ENCODE assay signal across 26 cellular contexts in the genomic region with DNA sequence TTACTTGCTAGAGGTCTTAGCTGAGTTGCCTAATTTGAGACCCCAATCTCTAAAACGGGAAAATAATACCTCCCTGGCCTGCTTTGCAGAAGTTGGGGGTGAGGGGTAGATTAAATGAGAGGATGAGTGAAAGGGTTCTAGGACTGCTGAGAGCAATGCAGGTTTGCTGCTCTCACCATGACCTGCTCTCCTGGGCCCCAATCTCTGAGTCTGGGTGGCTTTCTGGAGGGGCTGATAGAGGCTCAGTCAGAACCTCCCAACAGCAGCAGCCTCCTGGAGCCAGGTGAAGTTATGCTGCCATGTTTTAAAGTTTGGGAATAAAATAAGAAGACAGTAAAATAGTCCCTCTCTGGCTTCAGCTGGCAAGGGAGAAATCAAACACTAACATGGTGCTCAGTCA. TPM values are rescaled to one million over a fixed set of nuclear protein-coding genes. Genes with fewer than 3 reads are reported as not detected.
DNase-seq lines count a peak whose midpoint lies in the region; ATAC-seq, FAIRE-seq and TF ChIP-seq lines count a peak whose summit lies in the region.
"Had no signal": no experiment of that assay in that cellular context is flagged by ENCODE, and none has a peak within 500 bp of the region (broad histone marks: within the 10 kb centered on the region; RNA-seq: fewer than 3 reads in every experiment).

No MANE protein-coding gene starts in this region.

- H3K27me3 ChIP-seq in CD8-positive, alpha-beta memory T cell (ENCODE audit: insufficient read depth, low read length, poor library complexity, severe bottlenecking): no peaks in the 10 kb centered on the region
- no peaks in the 10 kb centered on the region for H3K27me3 ChIP-seq in K562 (ENCODE audit: control insufficient read depth in 2 of 2, insufficient read depth in 2 of 2, low read length in 2 of 2)
- H3K27me3 ChIP-seq: BE2C, BLaER1 had no signal

- peaks cover 46% of the 10 kb centered on the region for H3K79me2 ChIP-seq in K562 (ENCODE audit: control insufficient read depth, insufficient read depth, low read length)

- no peaks in the 10 kb centered on the region for H3K9me1 ChIP-seq in K562 (ENCODE audit: control insufficient read depth, insufficient read depth, low read length)

- H3K4me3 Mint-ChIP-seq in CD8-positive, alpha-beta memory T cell: no peak overlapping the region
- H3K4me3 Mint-ChIP-seq in nephron: no peak overlapping the region
- H3K4me3 Mint-ChIP-seq: CD14-positive monocyte; CD4-positive, alpha-beta memory T cell; CD4-positive, CD25-positive, alpha-beta regulatory T cell had no signal

- 0% methylated on average over 1 of the region's 1 CpG for WGBS in K562 (ENCODE audit: insufficient coverage, low coverage, missing lambda C conversion rate)

- H3K4me1 ChIP-seq in CD8-positive, alpha-beta memory T cell (ENCODE audit: insufficient read depth, low read length): peaks cover 4% of the 10 kb centered on the region
- H3K4me1 ChIP-seq in K562 (replicated peaks in 1 of 2; ENCODE audit: control insufficient read depth in 2 of 2, insufficient read depth in 2 of 2, low read length in 2 of 2) (peaks cover 0 to 37% of the 10 kb centered on the region in 2 experiments; a peak in 4 of 5 replicates), kidney (ENCODE audit: control insufficient read depth in 1 of 2, insufficient read depth in 1 of 2, low read depth in 1 of 2, low read length in 2 of 2) (no peaks in the 10 kb centered on the region)
- H3K4me1 ChIP-seq: Caco-2 had no signal

- no peak for TF ChIP-seq RAD21 in K562 (CRISPR knock-in tag; conservative IDR thresholded peaks at IDR 0.05 in 1 of 2, IDR thresholded peaks at IDR 0.05 in 1 of 2)

- TF ChIP-seq POLR2A in K562 (conservative IDR thresholded peaks at IDR 0.05): no peak
- TF ChIP-seq POLR2A in erythroblast (IDR thresholded peaks at IDR 0.05; ENCODE audit: low read length): no peak

- peak; percentile 74 for FAIRE-seq in K562 (lab: Jason Lieb, UNC)
- no peak for FAIRE-seq in kidney (lab: Jason Lieb, UNC)
- FAIRE-seq: A204.1, D721Med, G401.6, GM12891, GM19239 had no signal

- peak overlapping the region; percentile 3 for H3K27ac ChIP-seq in CD8-positive, alpha-beta memory T cell (ENCODE audit: low read depth, low read length)
- H3K27ac ChIP-seq in K562 (ENCODE audit: extremely low read depth, low read depth, low read length): peak overlapping the region; percentile 89
- H3K27ac ChIP-seq in kidney (ENCODE audit: low read depth in 2 of 2, low read length in 2 of 2): no peak overlapping the region
- H3K27ac ChIP-seq: BLaER1 had no signal

- BruUV-seq in K562 (replicated peaks; lab: Mats Ljungman, UMichigan): no TSS peak

- no peaks in the 10 kb centered on the region for H3K27me3 Mint-ChIP-seq in CD8-positive, alpha-beta memory T cell
- no peaks in the 10 kb centered on the region for H3K27me3 Mint-ChIP-seq in nephron (ENCODE audit: low read depth)
- H3K27me3 Mint-ChIP-seq: CD4-positive, alpha-beta memory T cell; CD4-positive, CD25-positive, alpha-beta regulatory T cell had no signal

- H3K9me3 ChIP-seq in CD8-positive, alpha-beta memory T cell (ENCODE audit: low read length): no peaks in the 10 kb centered on the region
- no peaks in the 10 kb centered on the region for H3K9me3 ChIP-seq in K562 (replicated peaks; ENCODE audit: control insufficient read depth, insufficient read depth, low read depth, low read length)
- no peaks in the 10 kb centered on the region for H3K9me3 ChIP-seq in kidney (ENCODE audit: control insufficient read depth in 1 of 2, low read length in 2 of 2)
- H3K9me3 ChIP-seq: BE2C, BLaER1, Caco-2 had no signal

- peak overlapping the region; percentile 75 to 84; a peak in 3 of 4 replicates for H3K9ac ChIP-seq in K562 (ENCODE audit: insufficient read depth in 1 of 2, low read depth in 2 of 2, low read length in 2 of 2)
- no peak overlapping the region for H3K9ac ChIP-seq in kidney (ENCODE audit: low read length in 2 of 2)
- H3K9ac ChIP-seq: BLaER1 had no signal

- intact Hi-C loops in K562 (cut with micrococcal nuclease): loop anchor here (5.0 kb wide), 1 partner anchor 93 kb away; no protein-coding TSS in a partner anchor
- intact Hi-C loops in kidney (cut with DNase I): no loop called here

- TF ChIP-seq EP300 in K562 (IDR thresholded peaks at IDR 0.05; ENCODE audit: low read length): no peak

- no peak overlapping the region for H3K27ac Mint-ChIP-seq in CD8-positive, alpha-beta memory T cell
- peak overlapping the region in 2 of 3 experiments; percentile 8 to 39 for H3K27ac Mint-ChIP-seq in nephron

- no peaks in the 10 kb centered on the region for H4K20me1 ChIP-seq in K562 (replicated peaks; ENCODE audit: control insufficient read depth, insufficient read depth, low read length)

- CTCF ChIA-PET in CD8-positive, alpha-beta memory T cell (lab: Charles Lee): no interaction called here
- CTCF ChIA-PET in K562 (lab: Yijun Ruan, JAX; ENCODE audit: low intra/inter-chr PET ratio): no interaction called here

- DNase-seq in CD8-positive, alpha-beta memory T cell: no peak
- DNase-seq in K562 (ENCODE audit: extremely low read depth in 1 of 4, low spot score in 3 of 4): peak; percentile 25 to 58 (median 34)
- peak; percentile 81 to 85 for DNase-seq in erythroblast (lab: John Stamatoyannopoulos, UW)
- DNase-seq in activated CD4-positive, alpha-beta T cell treated with anti-CD3 and anti-CD28 coated beads for 48 hours: no peak
- no peak for DNase-seq in kidney
- DNase-seq: 8988T; ACHN; BE2C; C1 segment of cervical spinal cord; Caco-2; Calu3; CD4-positive, alpha-beta memory T cell; CD4-positive, CD25-positive, alpha-beta regulatory T cell; DMS79 treated with DMSO at 0.1 percent for 48 hours; GF-D8 had no signal

- ATAC-seq in K562 (peak; percentile 60), HG02588 (IDR thresholded peaks at IDR 0.05; ENCODE audit: unreplicated experiment) (no peak), HG02571 (IDR thresholded peaks at IDR 0.05; ENCODE audit: unreplicated experiment) (no peak)

- peaks cover 19 to 44% (median 22%) of the 10 kb centered on the region in 3 donors for H3K36me3 Mint-ChIP-seq in CD8-positive, alpha-beta memory T cell
- H3K36me3 Mint-ChIP-seq in nephron (ENCODE audit: low read depth): peaks cover 32% of the 10 kb centered on the region

- peaks cover 11% of the 10 kb centered on the region for H3K36me3 ChIP-seq in CD8-positive, alpha-beta memory T cell (ENCODE audit: insufficient read depth, low read length)
- H3K36me3 ChIP-seq in K562 (ENCODE audit: control insufficient read depth, insufficient read depth, low read length): peaks cover 28% of the 10 kb centered on the region
- H3K36me3 ChIP-seq in kidney (ENCODE audit: control insufficient read depth in 1 of 2, insufficient read depth in 2 of 2, low read length in 2 of 2): peaks cover 16 to 27% of the 10 kb centered on the region in 2 donors

- peaks cover 1 to 21% (median 9%) of the 10 kb centered on the region in 3 donors for H3K4me1 Mint-ChIP-seq in CD8-positive, alpha-beta memory T cell
- H3K4me1 Mint-ChIP-seq in nephron: peaks cover 26% of the 10 kb centered on the region

- H2AFZ ChIP-seq in K562 (ENCODE audit: low read depth, low read length): peak overlapping the region; percentile 47; the same call in 1 of the 2 replicates

- peak overlapping the region; percentile 86 for H3K4me2 ChIP-seq in K562 (ENCODE audit: insufficient read depth, low read length)
- H3K4me2 ChIP-seq: BLaER1 had no signal

- no peak for TF ChIP-seq CTCF in K562 (IDR thresholded peaks at IDR 0.05 in 2 of 3, conservative IDR thresholded peaks at IDR 0.05 in 1 of 3; ENCODE audit: insufficient read depth in 2 of 3, low read depth in 1 of 3, low read length in 3 of 3)
- TF ChIP-seq CTCF in nephron (IDR thresholded peaks at IDR 0.05; ENCODE audit: unreplicated experiment in 3 of 3): no peak
- no peak for TF ChIP-seq CTCF in kidney (IDR thresholded peaks at IDR 0.05; ENCODE audit: borderline replicate concordance, extremely low read depth, insufficient read depth)

- no peak overlapping the region for H3K4me3 ChIP-seq in CD8-positive, alpha-beta memory T cell (ENCODE audit: low read length)
- peak overlapping the region; percentile 36 for H3K4me3 ChIP-seq in K562
- H3K4me3 ChIP-seq in kidney (ENCODE audit: low read length in 2 of 2): no peak overlapping the region
- H3K4me3 ChIP-seq: BLaER1 had no signal

- H3K9me3 Mint-ChIP-seq in CD8-positive, alpha-beta memory T cell: no peaks in the 10 kb centered on the region
- H3K9me3 Mint-ChIP-seq in nephron: no peaks in the 10 kb centered on the region
- H3K9me3 Mint-ChIP-seq: CD14-positive monocyte; CD4-positive, alpha-beta memory T cell; CD4-positive, CD25-positive, alpha-beta regulatory T cell had no signal

- in situ Hi-C loops in K562 (cut with MboI): no loop called here

- POLR2A ChIA-PET in CD8-positive, alpha-beta memory T cell (lab: Charles Lee): no interaction called here
- POLR2A ChIA-PET in K562 (lab: Yijun Ruan, JAX): interaction anchor here (0.8 to 1.6 kb wide), 2 partner anchors 10 to 14 kb away, joined by 3 read pairs; no protein-coding TSS in a partner anchor

RNA-seq across cellular contexts. Expression of a gene that starts 7.3 kb away (rescaled TPM):
- total RNA-seq in CD8-positive, alpha-beta memory T cell: 10 to 100 TPM; 43.4 to 47.2 TPM
- polyA plus RNA-seq in CD8-positive, alpha-beta memory T cell: 57.3 TPM
- 96.8 and 104 TPM in 2 replicates for total RNA-seq in K562 (2011; cell fraction: chromatin; rRNA removed; ENCODE audit: low replicate concordance)
- 51.7 and 55.7 TPM in 2 replicates for total RNA-seq in K562 (2011; cell fraction: nucleolus; rRNA removed)
- total RNA-seq in K562 (2011; cell fraction: nucleoplasm; rRNA removed): 66.6 and 87.0 TPM in 2 replicates
- total RNA-seq in K562 (2014; rRNA removed): 31.3 and 32.3 TPM in 2 replicates
- 34.6 and 38.2 TPM in 2 replicates for total RNA-seq in K562 (2014; rRNA removed; fragmentation: Illumina TruSeq; extraction: Trizol)
- total RNA-seq in K562 (2015; rRNA removed; fragmentation: Illumina TruSeq; extraction: Trizol): 21.5 and 22.2 TPM in 2 replicates
- total RNA-seq in K562 (2021): 31.9 and 32.8 TPM in 2 replicates
- 28.8 and 39.1 TPM in 2 replicates for polyA plus RNA-seq in K562 (2011; rRNA removed)
- 23.8 and 43.0 TPM in 2 replicates for polyA plus RNA-seq in K562 (2011; cell fraction: cytosol; rRNA removed)
- polyA plus RNA-seq in K562 (2011; cell fraction: nucleus; rRNA removed): 40.2 and 71.6 TPM in 2 replicates
- 19.8 and 25.4 TPM in 2 replicates for polyA plus RNA-seq in K562 (2012)
- 32.1 and 34.6 TPM in 2 replicates for polyA plus RNA-seq in K562 (2014; fragmentation: Illumina TruSeq; extraction: Trizol)
- 1 to 10 TPM; 6.4 to 9.6 TPM for polyA plus RNA-seq in K562 (2014; fragmentation: Nextera tagmentation; extraction: Ambion mirVana)
- 32.8 and 34.5 TPM in 2 replicates for polyA plus RNA-seq in K562 (2014; rRNA removed)
- 27.2 and 36.0 TPM in 2 replicates for polyA minus RNA-seq in K562 (2011; rRNA and poly(A)+ RNA removed)
- polyA minus RNA-seq in K562 (2011; cell fraction: cytosol; rRNA and poly(A)+ RNA removed): 12.6 and 14.4 TPM in 2 replicates
- 29.9 and 31.3 TPM in 2 replicates for polyA minus RNA-seq in K562 (2011; cell fraction: nucleus; rRNA and poly(A)+ RNA removed)
- total RNA-seq in kidney: 42.1 TPM
- polyA plus RNA-seq in kidney (ENCODE audit: insufficient read depth, low read depth, low replicate concordance): 81.7 TPM

RNA-seq across cellular contexts. Expression of a gene that starts 7.6 kb away (rescaled TPM):
- total RNA-seq in CD8-positive, alpha-beta memory T cell: 100 to 1,000 TPM; 129 to 130 TPM
- 84.4 TPM for polyA plus RNA-seq in CD8-positive, alpha-beta memory T cell
- 25.5 and 70.4 TPM in 2 replicates for total RNA-seq in K562 (2011; cell fraction: chromatin; rRNA removed; ENCODE audit: low replicate concordance)
- total RNA-seq in K562 (2011; cell fraction: nucleolus; rRNA removed): 19.0 and 19.3 TPM in 2 replicates
- 39.4 and 41.1 TPM in 2 replicates for total RNA-seq in K562 (2011; cell fraction: nucleoplasm; rRNA removed)
- 95.1 and 113 TPM in 2 replicates for total RNA-seq in K562 (2014; rRNA removed)
- 163 and 182 TPM in 2 replicates for total RNA-seq in K562 (2014; rRNA removed; fragmentation: Illumina TruSeq; extraction: Trizol)
- total RNA-seq in K562 (2015; rRNA removed; fragmentation: Illumina TruSeq; extraction: Trizol): 126 and 145 TPM in 2 replicates
- total RNA-seq in K562 (2021): 118 TPM in 2 replicates
- polyA plus RNA-seq in K562 (2011; rRNA removed): 84.5 and 134 TPM in 2 replicates
- polyA plus RNA-seq in K562 (2011; cell fraction: cytosol; rRNA removed): 15.5 and 31.5 TPM in 2 replicates
- 21.5 and 29.9 TPM in 2 replicates for polyA plus RNA-seq in K562 (2011; cell fraction: nucleus; rRNA removed)
- 47.4 and 103 TPM in 2 replicates for polyA plus RNA-seq in K562 (2012)
- polyA plus RNA-seq in K562 (2014; fragmentation: Illumina TruSeq; extraction: Trizol): 151 and 183 TPM in 2 replicates
- 100 to 1,000 TPM; 169 to 204 TPM for polyA plus RNA-seq in K562 (2014; fragmentation: Nextera tagmentation; extraction: Ambion mirVana)
- 146 and 176 TPM in 2 replicates for polyA plus RNA-seq in K562 (2014; rRNA removed)
- polyA minus RNA-seq in K562 (2011; rRNA and poly(A)+ RNA removed): 76.7 and 84.5 TPM in 2 replicates
- 21.6 and 32.6 TPM in 2 replicates for polyA minus RNA-seq in K562 (2011; cell fraction: cytosol; rRNA and poly(A)+ RNA removed)
- 28.8 and 53.0 TPM in 2 replicates for polyA minus RNA-seq in K562 (2011; cell fraction: nucleus; rRNA and poly(A)+ RNA removed)
- total RNA-seq in kidney: 46.2 TPM
- 71.3 TPM for polyA plus RNA-seq in kidney (ENCODE audit: insufficient read depth, low read depth, low replicate concordance)

RNA-seq across cellular contexts. Expression of a gene that starts 40.1 kb away (rescaled TPM):
- under 1 TPM in 1 of 2 experiments, not detected in 1; 0.11 TPM for total RNA-seq in CD8-positive, alpha-beta memory T cell
- not detected for polyA plus RNA-seq in CD8-positive, alpha-beta memory T cell
- not detected in 2 replicates for total RNA-seq in K562 (2011; cell fraction: chromatin; rRNA removed; ENCODE audit: low replicate concordance)
- total RNA-seq in K562 (2011; cell fraction: nucleolus; rRNA removed): not detected in 2 replicates
- total RNA-seq in K562 (2011; cell fraction: nucleoplasm; rRNA removed): not detected in 2 replicates
- total RNA-seq in K562 (2014; rRNA removed): not detected in 2 replicates
- not detected in 2 replicates for total RNA-seq in K562 (2014; rRNA removed; fragmentation: Illumina TruSeq; extraction: Trizol)
- total RNA-seq in K562 (2015; rRNA removed; fragmentation: Illumina TruSeq; extraction: Trizol): not detected in 2 replicates
- total RNA-seq in K562 (2021): not detected in 2 replicates
- polyA plus RNA-seq in K562 (2011; rRNA removed): not detected in 2 replicates
- not detected in 2 replicates for polyA plus RNA-seq in K562 (2011; cell fraction: cytosol; rRNA removed)
- polyA plus RNA-seq in K562 (2011; cell fraction: nucleus; rRNA removed): not detected in 2 replicates
- polyA plus RNA-seq in K562 (2012): not detected in 2 replicates
- not detected in 2 replicates for polyA plus RNA-seq in K562 (2014; fragmentation: Illumina TruSeq; extraction: Trizol)
- not detected for polyA plus RNA-seq in K562 (2014; fragmentation: Nextera tagmentation; extraction: Ambion mirVana)
- not detected in 2 replicates for polyA plus RNA-seq in K562 (2014; rRNA removed)
- polyA minus RNA-seq in K562 (2011; rRNA and poly(A)+ RNA removed): not detected in 2 replicates
- not detected in 2 replicates for polyA minus RNA-seq in K562 (2011; cell fraction: cytosol; rRNA and poly(A)+ RNA removed)
- polyA minus RNA-seq in K562 (2011; cell fraction: nucleus; rRNA and poly(A)+ RNA removed): not detected in 2 replicates
- total RNA-seq in kidney: 0.13 TPM
- polyA plus RNA-seq in kidney (ENCODE audit: insufficient read depth, low read depth, low replicate concordance): not detected
- total RNA-seq: A673, Caco-2 had no signal
- polyA plus RNA-seq: CD14-positive monocyte; CD4-positive, alpha-beta memory T cell had no signal

Comparison
In these comparisons a context has a peak if more than half of its experiments do, and no peak if none do; other contexts are left out.
1. DNase-seq: peak in K562 (4 of 4) and erythroblast (2 of 2); none in CD8-positive, alpha-beta memory T cell (0 of 5), activated CD4-positive, alpha-beta T cell treated with anti-CD3 and anti-CD28 coated beads for 48 hours (single experiment) and kidney (single experiment).
2. H3K27ac ChIP-seq: peak in CD8-positive, alpha-beta memory T cell (single experiment) and K562 (single experiment); none in kidney (0 of 2).
3. H3K27ac Mint-ChIP-seq: peak in nephron (2 of 3); none in CD8-positive, alpha-beta memory T cell (0 of 8).
4. H3K9ac ChIP-seq: peak in K562 (2 of 2); none in kidney (0 of 2).